Comparison of ENCODE assay signal across 7 cellular contexts in genomic region chrX:90665161-90665560, GRCh38.
DNase-seq lines count a peak whose midpoint lies in the region; TF ChIP-seq lines count a peak whose summit lies in the region.
"Not testable (repeated sequence)": the region's sequence is repeated elsewhere in the genome, so short reads cannot be mapped to it uniquely, and the experiment has no call there.

No MANE protein-coding gene starts in this region.

- TF ChIP-seq CTCF in NB4 (IDR thresholded peaks at IDR 0.05; ENCODE audit: low read depth, low read length); nephron progenitor cell (IDR thresholded peaks at IDR 0.05): not testable (repeated sequence)

- not testable (repeated sequence) for H3K36me3 Mint-ChIP-seq in nephron progenitor cell (ENCODE audit: low read depth)

- peaks cover 21% of the 10 kb centered on the region for H3K9me3 Mint-ChIP-seq in nephron progenitor cell

- H3K27me3 Mint-ChIP-seq in nephron progenitor cell (ENCODE audit: low read depth, poor library complexity), result not testable (repeated sequence)

- H3K4me3 Mint-ChIP-seq in nephron progenitor cell, result not testable (repeated sequence)

- not testable (repeated sequence) for TF ChIP-seq POLR2A in NB4 (IDR thresholded peaks at IDR 0.05; ENCODE audit: extremely low read depth, insufficient read length)

- peak overlapping the region; percentile 61 for H3K27ac Mint-ChIP-seq in nephron progenitor cell

- DNase-seq in ELF-1 (ENCODE audit: low read depth, low spot score), result peak; percentile 78
- peak; percentile 0 for DNase-seq in NB4 (ENCODE audit: low read depth)
- peak; percentile 46 for DNase-seq in NCI-H524 treated with DMSO at 0.1 percent for 48 hours (lab: John Stamatoyannopoulos, UW)
- peak; percentile 7 for DNase-seq in SK-MEL-5 (ENCODE audit: low read depth, low spot score)
- peak; percentile 50 for DNase-seq in ecto neural progenitor cell (ENCODE audit: low spot score)
- DNase-seq in iPS DF 19.7 (ENCODE audit: low read depth, low spot score), result peak; percentile 5
- DNase-seq in nephron progenitor cell, result peak; percentile 28

- not testable (repeated sequence) for H3K4me3 ChIP-seq in NB4 (ENCODE audit: low read depth, low read length)

- peaks cover 11% of the 10 kb centered on the region for H3K4me1 Mint-ChIP-seq in nephron progenitor cell

- in situ Hi-C loops in SK-MEL-5 (cut with HindIII; ENCODE audit: low pct_unique_long_range_greater_than_20kb, low sequenced_read_pairs), result not testable (repeated sequence)

Comparison
In these comparisons a context has a peak if more than half of its experiments do, and no peak if none do; other contexts are left out.
1. DNase-seq: peak in every context shown above with its lines; median percentile 78 in ELF-1; 50 in ecto neural progenitor cell; 46 in NCI-H524 treated with DMSO at 0.1 percent for 48 hours; 28 in nephron progenitor cell; 7 in SK-MEL-5; 5 in iPS DF 19.7; 0 in NB4.